8 cellular contexts compared by ENCODE assay signal in genomic region chr10:110225756-110226554, GRCh38. TPM values are rescaled to one million over a fixed set of nuclear protein-coding genes. Genes with fewer than 3 reads are reported as not detected.
DNase-seq lines count a peak whose midpoint lies in the region; ATAC-seq, FAIRE-seq and TF ChIP-seq lines count a peak whose summit lies in the region.

No MANE protein-coding gene starts in this region.

- no peaks in the 10 kb centered on the region for H3K27me3 ChIP-seq in BE2C

- peak; percentile 89 for DNase-seq in BE2C
- peak; percentile 70 for DNase-seq in GM19239 (ENCODE audit: insufficient read length, low spot score)
- peak; percentile 89 for DNase-seq in NCI-H510A (lab: John Stamatoyannopoulos, UW)
- DNase-seq in activated CD4-positive, alpha-beta T cell treated with anti-CD3 and anti-CD28 coated beads for 48 hours: peak; percentile 91
- peak; percentile 96 for DNase-seq in coronary artery (ENCODE audit: low spot score)
- peak; percentile 98 for DNase-seq in left kidney (ENCODE audit: low read depth, low spot score)
- DNase-seq in stimulated activated CD4-positive, alpha-beta T cell treated with anti-CD3 and anti-CD28 coated beads, Interleukin-1b, Interleukin-23, amount 100 ng/mL, for 4 hours (ENCODE audit: low read depth in 2 of 2): peak; percentile 81 to 83

- H3K36me3 ChIP-seq in BE2C: peaks cover 5% of the 10 kb centered on the region; the same call in 1 of the 2 replicates

- H3K4me3 ChIP-seq in BE2C (ENCODE audit: low read depth, low read length): peak overlapping the region; percentile 56
- peak overlapping the region; percentile 94 for H3K4me3 ChIP-seq in coronary artery

- H3K9me3 ChIP-seq in BE2C: no peaks in the 10 kb centered on the region

- FAIRE-seq in GM19239 (lab: Jason Lieb, UNC): peak; percentile 90

- TF ChIP-seq CTCF in BE2C (IDR thresholded peaks at IDR 0.05; ENCODE audit: low read depth, low read length) (peak; percentile 54), coronary artery (IDR thresholded peaks at IDR 0.05) (peak; percentile 41)

- H3K4me1 ChIP-seq in BE2C: peaks cover 10% of the 10 kb centered on the region

- ATAC-seq in HG03439 (IDR thresholded peaks at IDR 0.05; ENCODE audit: unreplicated experiment): peak; percentile 75

- H3K27ac ChIP-seq in coronary artery: peak overlapping the region; percentile 88 to 99

RNA-seq across cellular contexts. Expression of gene MXI1, which starts 18.6 kb away (rescaled TPM):
- 28.4 TPM for polyA plus RNA-seq in BE2C (2012; ENCODE audit: insufficient read depth, insufficient read length, low read depth)

Comparison
In these comparisons a context has a peak if more than half of its experiments do, and no peak if none do; other contexts are left out.
1. Peak in every context shown above with its lines: DNase-seq, ATAC-seq, H3K4me3 ChIP-seq and H3K27ac ChIP-seq.